Comparison of ENCODE assay signal across 14 cellular contexts in the genomic region with DNA sequence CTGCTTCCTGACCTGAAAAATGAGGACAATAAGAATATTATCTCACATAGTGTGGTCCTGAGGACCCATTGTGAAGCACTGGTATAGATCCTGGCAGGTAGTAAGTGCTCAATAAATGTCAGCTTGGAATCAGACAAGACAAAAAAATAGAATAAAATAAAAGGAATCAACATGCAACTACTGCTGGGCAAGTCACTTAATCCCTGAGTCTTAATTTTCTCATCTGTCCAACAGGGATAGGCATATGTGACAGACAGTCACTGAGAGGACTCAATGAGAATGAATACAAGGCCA. TPM values are rescaled to one million over a fixed set of nuclear protein-coding genes. Genes with fewer than 3 reads are reported as not detected.
DNase-seq lines count a peak whose midpoint lies in the region; ATAC-seq and TF ChIP-seq lines count a peak whose summit lies in the region.
"Had no signal": no experiment of that assay in that cellular context is flagged by ENCODE, and none has a peak within 500 bp of the region (broad histone marks: within the 10 kb centered on the region; RNA-seq: fewer than 3 reads in every experiment).

No MANE protein-coding gene starts in this region.

- H3K9me2 ChIP-seq in GM23338 (ENCODE audit: insufficient read depth) (no peaks in the 10 kb centered on the region), hepatocyte (replicated peaks; ENCODE audit: insufficient read depth) (no peaks in the 10 kb centered on the region), MM.1S (replicated peaks; ENCODE audit: insufficient read depth, low read length) (no peaks in the 10 kb centered on the region)

- ATAC-seq in GM23338 (no peak), HG02678 (IDR thresholded peaks at IDR 0.05; ENCODE audit: unreplicated experiment) (no peak)
- ATAC-seq: activated CD4-positive, CD25-positive, alpha-beta regulatory T cell treated with anti-CD3 and anti-CD28 coated beads, Interleukin-2, amount 50 U/mL, for 24 hours had no signal

- TF ChIP-seq CTCF in GM23338 (conservative IDR thresholded peaks at IDR 0.05; ENCODE audit: low read depth in 2 of 2) (no peak), hepatocyte (IDR thresholded peaks at IDR 0.05; ENCODE audit: poor library complexity) (no peak), MM.1S (IDR thresholded peaks at IDR 0.05; ENCODE audit: low read length) (no peak)

- H3F3A ChIP-seq in GM23338 (replicated peaks; ENCODE audit: low read depth) (peaks cover 14% of the 10 kb centered on the region), MM.1S (ENCODE audit: insufficient read depth, low read length) (no peaks in the 10 kb centered on the region)

- no peak overlapping the region for H2AFZ ChIP-seq in GM23338
- H2AFZ ChIP-seq in hepatocyte = no peak overlapping the region
- no peak overlapping the region for H2AFZ ChIP-seq in MM.1S (ENCODE audit: low read length)

- H3K4me2 ChIP-seq in GM23338 = peak overlapping the region; percentile 65
- H3K4me2 ChIP-seq in hepatocyte = no peak overlapping the region
- H3K4me2 ChIP-seq in MM.1S (ENCODE audit: low read depth, low read length) = no peak overlapping the region

- no peak overlapping the region for H3K9ac ChIP-seq in SK-N-MC (ENCODE audit: insufficient read length)
- H3K9ac ChIP-seq in rectal smooth muscle tissue (ENCODE audit: low read length) = no peak overlapping the region
- no peak overlapping the region for H3K9ac ChIP-seq in MM.1S (ENCODE audit: low read length)

- H4K20me1 ChIP-seq in GM23338 (replicated peaks; ENCODE audit: insufficient read depth) (peaks cover 4% of the 10 kb centered on the region; the same call in 1 of the 2 replicates), hepatocyte (ENCODE audit: insufficient read depth, poor library complexity, severe bottlenecking) (no peaks in the 10 kb centered on the region), MM.1S (ENCODE audit: insufficient read depth, low read length) (no peaks in the 10 kb centered on the region)

- H3K36me3 ChIP-seq in GM23338 (ENCODE audit: insufficient read depth) (peaks cover 8% of the 10 kb centered on the region), SK-N-MC (ENCODE audit: insufficient read depth, low read length) (no peaks in the 10 kb centered on the region), hepatocyte (replicated peaks; ENCODE audit: insufficient read depth, low read depth) (no peaks in the 10 kb centered on the region), rectal smooth muscle tissue (ENCODE audit: control insufficient read depth, insufficient read depth, low read length) (no peaks in the 10 kb centered on the region), MM.1S (replicated peaks; ENCODE audit: insufficient read depth, low read length) (no peaks in the 10 kb centered on the region)
- H3K36me3 ChIP-seq: ovary had no signal

- H3K4me3 ChIP-seq in GM23338 (peak overlapping the region; percentile 26), SK-N-MC (no peak overlapping the region), hepatocyte (no peak overlapping the region), rectal smooth muscle tissue (ENCODE audit: low read length) (peak overlapping the region; percentile 16), MM.1S (ENCODE audit: low read length) (no peak overlapping the region)
- H3K4me3 ChIP-seq: ovary had no signal

- H3K27me3 Mint-ChIP-seq in GM23338 (ENCODE audit: insufficient read depth, low read depth, poor library complexity) = peaks cover 7% of the 10 kb centered on the region

- DNase-seq in GM23338 (ENCODE audit: low spot score) (no peak), SK-N-MC (ENCODE audit: low read depth, low spot score) (no peak), hepatocyte (ENCODE audit: low spot score) (no peak), MM.1S (no peak), NCI-H774 (lab: John Stamatoyannopoulos, UW) (no peak)
- no peak for DNase-seq in activated CD8-positive, alpha-beta memory T cell treated with anti-CD3 and anti-CD28 coated beads, Interleukin-2, amount 50 U/mL, for 4 hours
- DNase-seq: AML-193; effector CD4-positive, alpha-beta T cell; NCI-H2081; ovary had no signal

- H3K79me2 ChIP-seq in GM23338 (replicated peaks; ENCODE audit: insufficient read depth) (peaks cover 85% of the 10 kb centered on the region), hepatocyte (no peaks in the 10 kb centered on the region), MM.1S (ENCODE audit: low read length) (no peaks in the 10 kb centered on the region)

- peaks cover 59% of the 10 kb centered on the region for H3K36me3 Mint-ChIP-seq in GM23338 (ENCODE audit: low read depth)
- H3K36me3 Mint-ChIP-seq: IgD-negative memory B cell had no signal

- H3K27ac Mint-ChIP-seq in GM23338 = peak overlapping the region; percentile 85
- H3K27ac Mint-ChIP-seq: IgD-negative memory B cell had no signal

- H3K9me3 Mint-ChIP-seq in GM23338 = no peaks in the 10 kb centered on the region
- H3K9me3 Mint-ChIP-seq: IgD-negative memory B cell had no signal

- H3K9me3 ChIP-seq in SK-N-MC (ENCODE audit: low read depth, low read length) (no peaks in the 10 kb centered on the region), hepatocyte (ENCODE audit: low read depth) (no peaks in the 10 kb centered on the region), MM.1S (replicated peaks; ENCODE audit: insufficient read depth, low read length) (no peaks in the 10 kb centered on the region)
- H3K9me3 ChIP-seq: ovary had no signal

- H3K27me3 ChIP-seq in GM23338 (ENCODE audit: insufficient read depth) (no peaks in the 10 kb centered on the region), hepatocyte (no peaks in the 10 kb centered on the region), rectal smooth muscle tissue (ENCODE audit: control insufficient read depth, insufficient read depth, low read length) (no peaks in the 10 kb centered on the region), MM.1S (replicated peaks; ENCODE audit: insufficient read depth, low read length) (no peaks in the 10 kb centered on the region)
- H3K27me3 ChIP-seq: ovary had no signal

- peaks cover 67% of the 10 kb centered on the region for H3K4me1 ChIP-seq in GM23338 (ENCODE audit: insufficient read depth)
- H3K4me1 ChIP-seq in hepatocyte (ENCODE audit: insufficient read depth) = peaks cover 73% of the 10 kb centered on the region
- peaks cover 33% of the 10 kb centered on the region for H3K4me1 ChIP-seq in rectal smooth muscle tissue (ENCODE audit: control insufficient read depth, insufficient read depth, low read length)
- no peaks in the 10 kb centered on the region for H3K4me1 ChIP-seq in MM.1S (ENCODE audit: low read length)

- H3K4me3 Mint-ChIP-seq in GM23338 = peak overlapping the region; percentile 8; the same call in 1 of the 3 replicates
- H3K4me3 Mint-ChIP-seq: IgD-negative memory B cell had no signal

- H3K4me1 Mint-ChIP-seq in GM23338 = peaks cover 66% of the 10 kb centered on the region

- H3K27ac ChIP-seq in GM23338 (ENCODE audit: low read depth) = peak overlapping the region; percentile 85
- H3K27ac ChIP-seq in SK-N-MC = 0 out of 2 replicates have a peak overlapping the region, but pooled peaks have one; percentile 42
- H3K27ac ChIP-seq in hepatocyte = peak overlapping the region; percentile 88
- peak overlapping the region; percentile 90 for H3K27ac ChIP-seq in rectal smooth muscle tissue (ENCODE audit: low read depth, low read length)
- H3K27ac ChIP-seq in MM.1S (ENCODE audit: low read length) = no peak overlapping the region
- H3K27ac ChIP-seq: ovary had no signal

TF ChIP-seq in GM23338, 12 proteins besides CTCF, POLR2A, EP300 and RAD21 (continues in another document):
- TF ChIP-seq, protein P1, sequence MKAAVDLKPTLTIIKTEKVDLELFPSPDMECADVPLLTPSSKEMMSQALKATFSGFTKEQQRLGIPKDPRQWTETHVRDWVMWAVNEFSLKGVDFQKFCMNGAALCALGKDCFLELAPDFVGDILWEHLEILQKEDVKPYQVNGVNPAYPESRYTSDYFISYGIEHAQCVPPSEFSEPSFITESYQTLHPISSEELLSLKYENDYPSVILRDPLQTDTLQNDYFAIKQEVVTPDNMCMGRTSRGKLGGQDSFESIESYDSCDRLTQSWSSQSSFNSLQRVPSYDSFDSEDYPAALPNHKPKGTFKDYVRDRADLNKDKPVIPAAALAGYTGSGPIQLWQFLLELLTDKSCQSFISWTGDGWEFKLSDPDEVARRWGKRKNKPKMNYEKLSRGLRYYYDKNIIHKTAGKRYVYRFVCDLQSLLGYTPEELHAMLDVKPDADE (IDR thresholded peaks at IDR 0.05) = no peak
- TF ChIP-seq, protein P2, sequence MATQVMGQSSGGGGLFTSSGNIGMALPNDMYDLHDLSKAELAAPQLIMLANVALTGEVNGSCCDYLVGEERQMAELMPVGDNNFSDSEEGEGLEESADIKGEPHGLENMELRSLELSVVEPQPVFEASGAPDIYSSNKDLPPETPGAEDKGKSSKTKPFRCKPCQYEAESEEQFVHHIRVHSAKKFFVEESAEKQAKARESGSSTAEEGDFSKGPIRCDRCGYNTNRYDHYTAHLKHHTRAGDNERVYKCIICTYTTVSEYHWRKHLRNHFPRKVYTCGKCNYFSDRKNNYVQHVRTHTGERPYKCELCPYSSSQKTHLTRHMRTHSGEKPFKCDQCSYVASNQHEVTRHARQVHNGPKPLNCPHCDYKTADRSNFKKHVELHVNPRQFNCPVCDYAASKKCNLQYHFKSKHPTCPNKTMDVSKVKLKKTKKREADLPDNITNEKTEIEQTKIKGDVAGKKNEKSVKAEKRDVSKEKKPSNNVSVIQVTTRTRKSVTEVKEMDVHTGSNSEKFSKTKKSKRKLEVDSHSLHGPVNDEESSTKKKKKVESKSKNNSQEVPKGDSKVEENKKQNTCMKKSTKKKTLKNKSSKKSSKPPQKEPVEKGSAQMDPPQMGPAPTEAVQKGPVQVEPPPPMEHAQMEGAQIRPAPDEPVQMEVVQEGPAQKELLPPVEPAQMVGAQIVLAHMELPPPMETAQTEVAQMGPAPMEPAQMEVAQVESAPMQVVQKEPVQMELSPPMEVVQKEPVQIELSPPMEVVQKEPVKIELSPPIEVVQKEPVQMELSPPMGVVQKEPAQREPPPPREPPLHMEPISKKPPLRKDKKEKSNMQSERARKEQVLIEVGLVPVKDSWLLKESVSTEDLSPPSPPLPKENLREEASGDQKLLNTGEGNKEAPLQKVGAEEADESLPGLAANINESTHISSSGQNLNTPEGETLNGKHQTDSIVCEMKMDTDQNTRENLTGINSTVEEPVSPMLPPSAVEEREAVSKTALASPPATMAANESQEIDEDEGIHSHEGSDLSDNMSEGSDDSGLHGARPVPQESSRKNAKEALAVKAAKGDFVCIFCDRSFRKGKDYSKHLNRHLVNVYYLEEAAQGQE (IDR thresholded peaks at IDR 0.05; ENCODE audit: unreplicated experiment) = no peak
- TF ChIP-seq STAT1 (IDR thresholded peaks at IDR 0.05; ENCODE audit: unreplicated experiment) (no peak), JUNB (IDR thresholded peaks at IDR 0.05; ENCODE audit: unreplicated experiment) (no peak), EZH2 (IDR thresholded peaks at IDR 0.05; ENCODE audit: low read depth, unreplicated experiment) (no peak), EZH2phosphoT487 (IDR thresholded peaks at IDR 0.05; ENCODE audit: unreplicated experiment) (no peak), NANOG (IDR thresholded peaks at IDR 0.05; ENCODE audit: borderline replicate concordance) (no peak)

RNA-seq across cellular contexts. Expression of a gene that starts 38.0 kb away (rescaled TPM):
- 64.0 and 74.2 TPM in 2 replicates for total RNA-seq in GM23338 (2014; rRNA removed; shearing (Covaris generic))
- polyA plus RNA-seq in GM23338 (2016; fragmentation: Nextera tagmentation; extraction: Ambion mirVana) = 43.7 and 46.0 TPM in 2 replicates
- total RNA-seq in hepatocyte = 71.3 and 81.0 TPM in 2 replicates
- 96.6 and 99.1 TPM in 2 replicates for polyA plus RNA-seq in hepatocyte

Comparison
In these comparisons a context has a peak if more than half of its experiments do, and no peak if none do; other contexts are left out.
1. H3K4me3 ChIP-seq: peak in GM23338 (single experiment) and rectal smooth muscle tissue (single experiment); none in SK-N-MC (single experiment), hepatocyte (single experiment) and MM.1S (single experiment).